8 cellular contexts compared by ENCODE assay signal in the genomic region with DNA sequence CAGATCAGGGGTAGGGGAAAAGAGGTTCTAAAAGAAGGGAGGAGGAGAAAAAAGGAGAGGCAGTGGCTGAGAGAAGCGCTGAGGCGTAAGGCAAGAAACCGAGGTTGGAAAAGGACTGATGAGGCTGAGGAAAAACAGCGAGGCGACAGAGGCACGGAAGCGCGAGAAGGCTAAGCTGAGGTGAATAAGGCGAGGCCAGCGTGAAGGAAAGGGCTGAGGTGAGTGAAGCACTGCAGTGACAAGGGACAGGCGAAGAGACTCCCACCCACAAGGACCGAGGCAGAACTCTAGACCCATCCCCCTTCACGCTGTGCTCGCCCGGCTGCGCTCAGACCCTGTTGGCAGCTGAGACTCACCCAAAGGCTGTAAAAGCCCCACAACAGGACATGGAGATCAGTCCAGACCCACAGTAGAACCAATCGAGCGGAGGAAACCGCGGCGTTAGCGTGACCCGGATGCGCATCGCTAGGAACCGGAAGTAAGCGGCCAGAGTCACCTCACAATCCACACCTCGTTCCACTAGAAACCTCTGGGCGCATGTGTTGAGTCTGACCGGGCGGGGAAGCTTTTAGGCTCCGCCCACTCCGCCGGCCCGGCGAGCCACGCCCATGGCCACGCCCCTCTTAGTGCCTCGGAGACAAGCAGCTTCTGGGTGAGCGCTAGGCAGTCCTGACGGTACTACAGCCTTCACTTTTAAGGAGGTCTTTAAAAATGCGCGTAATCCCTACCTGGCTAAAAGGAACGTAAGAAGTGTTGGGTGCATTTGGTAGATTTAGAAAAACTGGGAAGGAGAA.
DNase-seq lines count a peak whose midpoint lies in the region; ATAC-seq lines count a peak whose summit lies in the region.

A gene with protein sequence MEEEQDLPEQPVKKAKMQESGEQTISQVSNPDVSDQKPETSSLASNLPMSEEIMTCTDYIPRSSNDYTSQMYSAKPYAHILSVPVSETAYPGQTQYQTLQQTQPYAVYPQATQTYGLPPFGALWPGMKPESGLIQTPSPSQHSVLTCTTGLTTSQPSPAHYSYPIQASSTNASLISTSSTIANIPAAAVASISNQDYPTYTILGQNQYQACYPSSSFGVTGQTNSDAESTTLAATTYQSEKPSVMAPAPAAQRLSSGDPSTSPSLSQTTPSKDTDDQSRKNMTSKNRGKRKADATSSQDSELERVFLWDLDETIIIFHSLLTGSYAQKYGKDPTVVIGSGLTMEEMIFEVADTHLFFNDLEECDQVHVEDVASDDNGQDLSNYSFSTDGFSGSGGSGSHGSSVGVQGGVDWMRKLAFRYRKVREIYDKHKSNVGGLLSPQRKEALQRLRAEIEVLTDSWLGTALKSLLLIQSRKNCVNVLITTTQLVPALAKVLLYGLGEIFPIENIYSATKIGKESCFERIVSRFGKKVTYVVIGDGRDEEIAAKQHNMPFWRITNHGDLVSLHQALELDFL (minus strand): TSS at position 443 of the 794 bp plus-strand sequence. CDS start 30,584 bp downstream, outside the sequence.

- H3K27me3 ChIP-seq in BLaER1 treated with 17β-estradiol and CSF1 and Interleukin-3, amounts not matched to agents 10 nM and 100 nM, result no peaks in the 10 kb centered on the region

- peaks cover 19 to 74% (median 27%) of the 10 kb centered on the region in 10 experiments for H3K4me1 ChIP-seq in BLaER1 treated with 17β-estradiol and CSF1 and Interleukin-3, amounts not matched to agents 10 nM and 100 nM

- ATAC-seq in GM19351 (IDR thresholded peaks at IDR 0.05; ENCODE audit: unreplicated experiment), result peak; percentile 91
- ATAC-seq in HG03521 (IDR thresholded peaks at IDR 0.05; ENCODE audit: unreplicated experiment), result peak; percentile 89

- peak within 1 kb of the TSS; percentile 83 to 93 (median 88) for H3K9ac ChIP-seq in BLaER1 treated with 17β-estradiol and CSF1 and Interleukin-3, amounts not matched to agents 10 nM and 100 nM

- DNase-seq in NCI-H748 (lab: John Stamatoyannopoulos, UW; ENCODE audit: unreplicated experiment) (peak; percentile 94), dedifferentiated amniotic fluid mesenchymal stem cell (ENCODE audit: extremely low spot score) (peak; percentile 97), left kidney (ENCODE audit: low read depth, low spot score) (peak; percentile 99)
- peak; percentile 99 for DNase-seq in activated CD4-positive, alpha-beta T cell treated with anti-CD3 and anti-CD28 coated beads, Interleukin-2, amount 50 U/mL, for 1 hour
- peak; percentile 99 for DNase-seq in stimulated activated CD4-positive, alpha-beta T cell treated with anti-CD3 and anti-CD28 coated beads, Interleukin-2, amount 100 ng/mL, for 24 hours

- peak within 1 kb of the TSS; percentile 80 to 92 (median 87) for H3K27ac ChIP-seq in BLaER1 treated with 17β-estradiol and CSF1 and Interleukin-3, amounts not matched to agents 10 nM and 100 nM

- H4K20me1 ChIP-seq in BLaER1 treated with 17β-estradiol and CSF1 and Interleukin-3, amounts not matched to agents 10 nM and 100 nM, result peaks cover 9 to 43% (median 22%) of the 10 kb centered on the region in 11 experiments; a peak in 16 of 22 replicates

- H3K36me3 ChIP-seq in BLaER1 treated with 17β-estradiol and CSF1 and Interleukin-3, amounts not matched to agents 10 nM and 100 nM, result no peaks in the 10 kb centered on the region

- peak within 1 kb of the TSS; percentile 70 to 95 (median 82) for H3K4me3 ChIP-seq in BLaER1 treated with 17β-estradiol and CSF1 and Interleukin-3, amounts not matched to agents 10 nM and 100 nM

- peak within 1 kb of the TSS; percentile 87 to 97 (median 94) for H3K4me2 ChIP-seq in BLaER1 treated with 17β-estradiol and CSF1 and Interleukin-3, amounts not matched to agents 10 nM and 100 nM

- no peaks in the 10 kb centered on the region for H3K9me3 ChIP-seq in BLaER1 treated with 17β-estradiol and CSF1 and Interleukin-3, amounts not matched to agents 10 nM and 100 nM (replicated peaks in 1 of 11)

Comparison
In these comparisons a context has a peak if more than half of its experiments do, and no peak if none do; other contexts are left out.
1. Peak in every context shown above with its lines: DNase-seq, ATAC-seq, H3K4me3 ChIP-seq and H3K27ac ChIP-seq.